In the genomic region with DNA sequence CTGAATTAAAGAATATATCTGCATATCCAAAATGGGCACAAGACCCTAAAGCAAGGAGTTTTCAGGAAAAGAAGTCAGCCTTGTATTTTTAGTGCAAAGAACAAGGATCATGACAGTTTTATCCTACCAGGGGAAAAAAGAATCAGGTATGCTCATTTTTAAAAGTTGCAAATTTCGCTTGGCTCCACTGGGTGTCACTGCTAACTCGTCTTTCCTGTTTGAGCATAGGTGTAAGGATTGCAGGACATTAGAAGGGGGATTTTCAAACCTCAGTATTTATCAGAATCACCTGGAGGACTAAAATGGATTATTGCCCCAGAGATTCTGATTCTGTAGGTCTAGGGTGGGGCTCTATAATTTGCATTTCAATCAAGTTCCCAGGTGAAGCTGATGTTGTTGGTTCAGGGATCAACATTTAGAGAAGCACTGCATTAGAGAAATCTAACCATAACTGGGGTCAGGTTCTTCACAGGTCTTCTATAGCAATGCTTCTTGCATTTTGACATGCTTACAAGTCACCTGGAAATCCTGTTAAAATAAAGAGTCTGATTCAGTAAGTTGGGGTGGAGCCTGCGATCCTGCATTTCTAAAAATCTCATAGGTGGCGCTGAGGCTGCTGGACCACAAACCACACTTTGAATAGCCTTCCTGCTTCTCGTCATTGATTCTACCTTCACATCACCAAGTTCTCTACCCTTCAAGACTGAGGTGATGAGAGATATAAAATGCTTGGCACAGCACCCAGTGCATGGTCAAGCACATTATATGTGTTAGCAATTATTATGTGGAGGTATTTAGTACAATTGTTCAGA, we compare ENCODE assay signal across 8 cellular contexts. TPM values are rescaled to one million over a fixed set of nuclear protein-coding genes. Genes with fewer than 3 reads are reported as not detected.
DNase-seq lines count a peak whose midpoint lies in the region; ATAC-seq, FAIRE-seq and TF ChIP-seq lines count a peak whose summit lies in the region.

No MANE protein-coding gene starts in this region.

- POLR2A ChIA-PET in A549 (lab: Yijun Ruan, JAX), result no interaction called here

- no peaks in the 10 kb centered on the region for H3K9me3 ChIP-seq in A549

- H3K4me1 ChIP-seq in A549, result no peaks in the 10 kb centered on the region

- ATAC-seq in A549, result peak; percentile 80 to 84

- TF ChIP-seq EP300 in A549 (IDR thresholded peaks at IDR 0.05), result no peak

- TF ChIP-seq RAD21 in A549 (conservative IDR thresholded peaks at IDR 0.05 in 1 of 2, IDR thresholded peaks at IDR 0.05 in 1 of 2), result peak; percentile 68 to 73

- TF ChIP-seq CTCF in A549 (IDR thresholded peaks at IDR 0.05), result peak; percentile 61
- peak; percentile 50 for TF ChIP-seq CTCF in GM12873 (IDR thresholded peaks at IDR 0.05; ENCODE audit: insufficient read depth, low read depth, low read length, missing control alignments)

- in situ Hi-C loops in KBM-7 (cut with MboI; ENCODE audit: low pct_unique_long_range_greater_than_20kb, low sequenced_read_pairs), result no loop called here

- FAIRE-seq in A549 (lab: Jason Lieb, UNC), result peak; percentile 23

- CTCF ChIA-PET in A549 (lab: Yijun Ruan, JAX), result interaction anchor here (0.6 to 2.2 kb wide), 4 partner anchors 11 to 1712 kb away, joined by 3 to 7 read pairs (median 4); no protein-coding TSS in a partner anchor

- H3K4me3 ChIP-seq in A549, result no peak overlapping the region

- no peak overlapping the region for H3K27ac ChIP-seq in A549

- no peak for TF ChIP-seq POLR2A in A549 (IDR thresholded peaks at IDR 0.05; ENCODE audit: low read length)

- H3K4me2 ChIP-seq in A549, result no peak overlapping the region

- 17% methylated on average over 5 of the region's 5 CpGs for WGBS in A549 (ENCODE audit: missing lambda C conversion rate)

- DNase-seq in A549 (ENCODE audit: low read depth in 1 of 2, low spot score in 1 of 2), result peak; percentile 5 to 29
- DNase-seq in KBM-7, result peak; percentile 9
- peak; percentile 10 for DNase-seq in RPMI7951 (ENCODE audit: low read depth)
- peak; percentile 12 for DNase-seq in glomerular visceral epithelial cell (ENCODE audit: extremely low spot score)
- DNase-seq in stimulated activated CD4-positive, alpha-beta T cell treated with anti-CD3 and anti-CD28 coated beads, Interleukin-4, amount 100 ng/mL, for 4 hours, result no peak
- DNase-seq in NOMO-1 (lab: John Stamatoyannopoulos, UW; ENCODE audit: unreplicated experiment in 2 of 2), result no peak
- no peak for DNase-seq in germinal center (ENCODE audit: low spot score)

TF ChIP-seq in A549, 52 proteins besides CTCF, POLR2A, EP300 and RAD21:
- no peak for TF ChIP-seq HOXB5 (CRISPR knock-in tag; IDR thresholded peaks at IDR 0.05)
- TF ChIP-seq SMC3 (IDR thresholded peaks at IDR 0.05), result peak; percentile 49

RNA-seq across cellular contexts. Expression of gene NUF2, which starts 39.6 kb away (rescaled TPM):
- 23.7 and 38.5 TPM in 2 replicates for polyA plus RNA-seq in A549 (2011; rRNA removed)
- polyA plus RNA-seq in A549 (2012; cell fraction: cytosol; rRNA removed), result 10.5 and 11.4 TPM in 2 replicates
- 14.8 and 21.1 TPM in 2 replicates for polyA plus RNA-seq in A549 (2012; cell fraction: nucleus; rRNA removed)
- 28.2 to 32.2 TPM (median 28.5 TPM) in 3 replicates for polyA plus RNA-seq in A549 (2017; fragmentation: RNase III; extraction: RNeasy Plus Mini Kit Qiagen cat#74134 plus additional on column Dnase treatment)
- polyA minus RNA-seq in A549 (2011; rRNA and poly(A)+ RNA removed), result 5.7 and 7.8 TPM in 2 replicates
- total RNA-seq in RPMI7951 (2014; rRNA removed; shearing (Covaris generic)), result 88.0 and 102 TPM in 2 replicates

Comparison
In these comparisons a context has a peak if more than half of its experiments do, and no peak if none do; other contexts are left out.
1. DNase-seq: peak in A549 (2 of 2), KBM-7 (single experiment), RPMI7951 (single experiment) and glomerular visceral epithelial cell (single experiment); none in stimulated activated CD4-positive, alpha-beta T cell treated with anti-CD3 and anti-CD28 coated beads, Interleukin-4, amount 100 ng/mL, for 4 hours (0 of 2), NOMO-1 (0 of 2) and germinal center (single experiment).